ENCODE assay signal across 8 cellular contexts in the genomic region with DNA sequence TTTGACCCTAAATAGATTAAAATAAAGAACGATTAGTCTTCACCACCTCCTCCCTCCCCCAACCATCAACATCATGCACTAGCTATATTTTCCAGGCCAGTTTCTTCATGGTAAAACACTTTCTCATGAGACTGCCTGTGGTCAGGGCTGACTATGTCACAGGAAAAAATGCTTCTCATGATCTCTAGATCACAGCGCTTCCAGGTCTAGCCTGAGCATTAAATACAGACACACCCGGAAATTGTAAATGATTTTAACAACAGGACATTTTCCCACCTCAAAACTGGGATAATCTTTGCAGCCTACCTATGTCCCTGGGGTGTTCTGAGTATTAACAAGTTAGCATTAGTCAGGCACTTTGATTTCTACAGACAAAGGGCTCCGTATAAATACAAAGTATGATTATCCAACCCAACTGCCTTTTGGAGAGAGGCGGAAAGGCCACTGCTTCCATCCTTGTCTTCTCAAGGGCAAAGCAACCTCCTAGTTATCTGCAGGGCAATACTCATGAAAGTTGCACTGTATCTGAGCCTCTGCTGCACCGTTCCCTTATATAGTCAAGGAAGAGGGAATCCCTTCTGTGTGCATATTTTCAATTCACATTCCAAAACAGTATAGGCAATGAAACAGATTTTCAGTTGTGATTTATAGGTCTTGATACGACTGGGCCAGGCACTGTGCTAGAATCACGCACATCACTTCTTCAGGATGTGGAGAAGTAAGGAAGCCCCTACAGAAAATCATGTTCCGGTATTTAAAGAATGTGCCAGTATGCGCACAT.
DNase-seq lines count a peak whose midpoint lies in the region; ATAC-seq and TF ChIP-seq lines count a peak whose summit lies in the region.

No MANE protein-coding gene starts in this region.

- H4K20me1 ChIP-seq in OCI-LY3 (ENCODE audit: insufficient read depth, low read length) (peaks cover 23% of the 10 kb centered on the region), hepatocyte (ENCODE audit: insufficient read depth, poor library complexity, severe bottlenecking) (no peaks in the 10 kb centered on the region)

- H3K36me3 ChIP-seq in OCI-LY3 (replicated peaks; ENCODE audit: low read depth, low read length) (peaks cover 31% of the 10 kb centered on the region), hepatocyte (replicated peaks; ENCODE audit: insufficient read depth, low read depth) (no peaks in the 10 kb centered on the region), stomach smooth muscle (ENCODE audit: control insufficient read depth in 2 of 2, insufficient read depth in 2 of 2, low read length in 2 of 2) (no peaks in the 10 kb centered on the region)

- H3K9me2 ChIP-seq in hepatocyte (replicated peaks; ENCODE audit: insufficient read depth), result no peaks in the 10 kb centered on the region

- no peaks in the 10 kb centered on the region for H3K9me3 ChIP-seq in OCI-LY3 (ENCODE audit: insufficient read depth, low read length)
- H3K9me3 ChIP-seq in hepatocyte (ENCODE audit: low read depth), result no peaks in the 10 kb centered on the region
- H3K9me3 ChIP-seq in stomach smooth muscle (ENCODE audit: control insufficient read depth in 2 of 2, low read length in 2 of 2), result no peaks in the 10 kb centered on the region

- H3K9ac ChIP-seq in OCI-LY3 (ENCODE audit: low read length) (peak overlapping the region; percentile 98), stomach smooth muscle (ENCODE audit: low read length in 2 of 2) (peak overlapping the region; percentile 85 to 96)

- H2AFZ ChIP-seq in OCI-LY3 (ENCODE audit: low read depth, low read length) (no peak overlapping the region), hepatocyte (no peak overlapping the region)

- peaks cover 60% of the 10 kb centered on the region for H3K4me1 ChIP-seq in OCI-LY3 (ENCODE audit: low read length)
- H3K4me1 ChIP-seq in hepatocyte (ENCODE audit: insufficient read depth), result peaks cover 29% of the 10 kb centered on the region
- peaks cover 15% of the 10 kb centered on the region for H3K4me1 ChIP-seq in stomach smooth muscle (ENCODE audit: control insufficient read depth, insufficient read depth, low read length)
- peaks cover 10% of the 10 kb centered on the region for H3K4me1 ChIP-seq in foreskin keratinocyte

- no peak for TF ChIP-seq CTCF in OCI-LY3 (IDR thresholded peaks at IDR 0.05; ENCODE audit: low read depth, low read length)
- no peak for TF ChIP-seq CTCF in hepatocyte (IDR thresholded peaks at IDR 0.05; ENCODE audit: poor library complexity)
- no peak for TF ChIP-seq CTCF in foreskin keratinocyte (conservative IDR thresholded peaks at IDR 0.05)

- H3K4me3 ChIP-seq in OCI-LY3 (ENCODE audit: low read length) (peak overlapping the region; percentile 86), hepatocyte (peak overlapping the region; percentile 0), stomach smooth muscle (ENCODE audit: low read length in 2 of 2) (peak overlapping the region; percentile 76 to 81)

- DNase-seq in activated T-helper 9 cell treated with anti-CD3 and anti-CD28 coated beads, Interleukin-2, amount 50 U/mL, for 16 hours (ENCODE audit: low read depth), result peak; percentile 26
- peak; percentile 40 for DNase-seq in hepatocyte (ENCODE audit: low spot score)
- DNase-seq in 8988T, result no peak
- DNase-seq in foreskin keratinocyte, result no peak
- no peak for DNase-seq in globus pallidus (ENCODE audit: low spot score)

- H3K4me2 ChIP-seq in OCI-LY3 (ENCODE audit: low read length) (peak overlapping the region; percentile 91), hepatocyte (peak overlapping the region; percentile 83)

- H3K27me3 ChIP-seq in OCI-LY3 (ENCODE audit: low read depth, low read length) (no peaks in the 10 kb centered on the region), hepatocyte (no peaks in the 10 kb centered on the region), stomach smooth muscle (ENCODE audit: control insufficient read depth in 1 of 2, insufficient read depth in 2 of 2, low read length in 2 of 2) (no peaks in the 10 kb centered on the region), foreskin keratinocyte (no peaks in the 10 kb centered on the region)

- H3K79me2 ChIP-seq in OCI-LY3 (ENCODE audit: low read length), result peaks cover 100% of the 10 kb centered on the region
- peaks cover 83% of the 10 kb centered on the region for H3K79me2 ChIP-seq in hepatocyte

- H3K27ac ChIP-seq in OCI-LY3 (ENCODE audit: low read length), result peak overlapping the region; percentile 95
- H3K27ac ChIP-seq in hepatocyte, result peak overlapping the region; percentile 96
- H3K27ac ChIP-seq in stomach smooth muscle (ENCODE audit: low read length), result peak overlapping the region; percentile 89
- no peak overlapping the region for H3K27ac ChIP-seq in foreskin keratinocyte

- 61% methylated on average over 10 of the region's 10 CpGs for WGBS in hepatocyte (ENCODE audit: low lambda C conversion rate, missing lambda C conversion rate)

- ATAC-seq in foreskin keratinocyte (no peak), GM21717 (IDR thresholded peaks at IDR 0.05; ENCODE audit: unreplicated experiment) (no peak)

Comparison
In these comparisons a context has a peak if more than half of its experiments do, and no peak if none do; other contexts are left out.
1. H3K4me3 ChIP-seq: peak in every context shown above with its lines; median percentile 86 in OCI-LY3; 78 in stomach smooth muscle; 0 in hepatocyte.
2. DNase-seq: peak in activated T-helper 9 cell treated with anti-CD3 and anti-CD28 coated beads, Interleukin-2, amount 50 U/mL, for 16 hours (single experiment) and hepatocyte (single experiment); none in 8988T (single experiment), foreskin keratinocyte (0 of 2) and globus pallidus (single experiment).